Comparison of ENCODE assay signal across 1 cellular context in genomic region chr1:23980006-23980724, GRCh38.
TF ChIP-seq lines count a peak whose summit lies in the region.

Gene SRSF10 (minus strand): TSS chr1:23980327. CDS start chr1:23980255, 72 bp downstream.

TF ChIP-seq in HepG2, 621 proteins besides CTCF, POLR2A, EP300 and RAD21 (continued from another document and continues in another):
- TF ChIP-seq ZFP91 (CRISPR knock-in tag; IDR thresholded peaks at IDR 0.05; ENCODE audit: borderline replicate concordance) (peak; percentile 90), ZNF367 (CRISPR knock-in tag; IDR thresholded peaks at IDR 0.05; ENCODE audit: borderline replicate concordance) (no peak; the same call in 1 of the 2 replicates), RARA (CRISPR knock-in tag; IDR thresholded peaks at IDR 0.05) (peak; percentile 28; the same call in 1 of the 2 replicates), AHR (CRISPR knock-in tag; IDR thresholded peaks at IDR 0.05) (peak; percentile 58), GTF3A (CRISPR knock-in tag; conservative IDR thresholded peaks at IDR 0.05) (0 out of 2 replicates have a peak, but pooled peaks have one; percentile 68), SAP130 (CRISPR knock-in tag; IDR thresholded peaks at IDR 0.05; ENCODE audit: low read depth) (peak; percentile 90), NFAT5 (CRISPR knock-in tag; IDR thresholded peaks at IDR 0.05) (0 out of 2 replicates have a peak, but pooled peaks have one; percentile 9), HNRNPL (IDR thresholded peaks at IDR 0.05; ENCODE audit: low read depth, low read length) (peak; percentile 85; the same call in 1 of the 2 replicates), CAMTA2 (CRISPR knock-in tag; IDR thresholded peaks at IDR 0.05; ENCODE audit: borderline replicate concordance) (0 out of 2 replicates have a peak, but pooled peaks have one; percentile 61), BRF2 (CRISPR knock-in tag; IDR thresholded peaks at IDR 0.05) (peak; percentile 30; the same call in 1 of the 2 replicates), ZNF672 (CRISPR knock-in tag; IDR thresholded peaks at IDR 0.05) (no peak), JUND (CRISPR knock-in tag; IDR thresholded peaks at IDR 0.05) (0 out of 2 replicates have a peak, but pooled peaks have one; percentile 9), LCORL (IDR thresholded peaks at IDR 0.05) (no peak), LCORL (CRISPR knock-in tag; IDR thresholded peaks at IDR 0.05) (peak; percentile 24; the same call in 1 of the 2 replicates), SALL1 (CRISPR knock-in tag; IDR thresholded peaks at IDR 0.05) (peak; percentile 93), ZNF383 (CRISPR knock-in tag; IDR thresholded peaks at IDR 0.05; ENCODE audit: borderline replicate concordance) (0 out of 2 replicates have a peak, but pooled peaks have one; percentile 80), ZNF180 (CRISPR knock-in tag; IDR thresholded peaks at IDR 0.05; ENCODE audit: borderline replicate concordance, low read depth) (0 out of 2 replicates have a peak, but pooled peaks have one; percentile 19), ZNF496 (CRISPR knock-in tag; IDR thresholded peaks at IDR 0.05; ENCODE audit: insufficient replicate concordance) (no peak), ARHGAP35 (CRISPR knock-in tag; IDR thresholded peaks at IDR 0.05; ENCODE audit: borderline replicate concordance) (peak; percentile 92; the same call in 1 of the 2 replicates), XBP1 (CRISPR knock-in tag; IDR thresholded peaks at IDR 0.05) (no peak), ZNF75D (CRISPR knock-in tag; IDR thresholded peaks at IDR 0.05; ENCODE audit: borderline replicate concordance) (no peak), NCOA1 (CRISPR knock-in tag; IDR thresholded peaks at IDR 0.05) (peak; percentile 55; the same call in 1 of the 2 replicates), TBX2 (CRISPR knock-in tag; IDR thresholded peaks at IDR 0.05; ENCODE audit: borderline replicate concordance) (peak; percentile 79), NRL (CRISPR knock-in tag; IDR thresholded peaks at IDR 0.05; ENCODE audit: borderline replicate concordance) (peak; percentile 91), PBX3 (CRISPR knock-in tag; IDR thresholded peaks at IDR 0.05; ENCODE audit: borderline replicate concordance) (peak; percentile 72; the same call in 1 of the 2 replicates), MIER2 (CRISPR knock-in tag; IDR thresholded peaks at IDR 0.05) (no peak), GATAD1 (CRISPR knock-in tag; IDR thresholded peaks at IDR 0.05) (peak; percentile 88), ZNF841 (CRISPR knock-in tag; IDR thresholded peaks at IDR 0.05; ENCODE audit: borderline replicate concordance) (no peak), ETV6 (CRISPR knock-in tag; conservative IDR thresholded peaks at IDR 0.05) (no peak), HDAC1 (CRISPR knock-in tag; IDR thresholded peaks at IDR 0.05) (peak; percentile 76), BCLAF1 (IDR thresholded peaks at IDR 0.05) (no peak), ZNF44 (CRISPR knock-in tag; IDR thresholded peaks at IDR 0.05) (peak; percentile 25; the same call in 1 of the 2 replicates), CBX2 (IDR thresholded peaks at IDR 0.05; ENCODE audit: low read depth, low read length) (no peak), CBX2 (CRISPR knock-in tag; IDR thresholded peaks at IDR 0.05; ENCODE audit: low read depth) (0 out of 2 replicates have a peak, but pooled peaks have one; percentile 47), SRSF1 (optimal IDR thresholded peaks at IDR 0.05; ENCODE audit: low read depth, low read length) (peak; percentile 98), ZNF780A (CRISPR knock-in tag; IDR thresholded peaks at IDR 0.05) (no peak), FOXA3 (CRISPR knock-in tag; IDR thresholded peaks at IDR 0.05) (peak; percentile 20; the same call in 1 of the 2 replicates), SETDB1 (CRISPR knock-in tag; IDR thresholded peaks at IDR 0.05; ENCODE audit: borderline replicate concordance) (no peak), ZFYVE20 (CRISPR knock-in tag; IDR thresholded peaks at IDR 0.05; ENCODE audit: borderline replicate concordance, low read depth) (peak; percentile 64; the same call in 1 of the 2 replicates), ZNF713 (CRISPR knock-in tag; IDR thresholded peaks at IDR 0.05) (no peak; the same call in 1 of the 2 replicates), MYC (CRISPR knock-in tag; IDR thresholded peaks at IDR 0.05; ENCODE audit: borderline replicate concordance) (peak; percentile 85), ZNF567 (CRISPR knock-in tag; IDR thresholded peaks at IDR 0.05; ENCODE audit: borderline replicate concordance) (no peak), RBM39 (IDR thresholded peaks at IDR 0.05; ENCODE audit: low read depth, low read length, poor library complexity, severe bottlenecking) (peak; percentile 93), PPARG (CRISPR knock-in tag; conservative IDR thresholded peaks at IDR 0.05) (0 out of 2 replicates have a peak, but pooled peaks have one; percentile 9), TCF12 (IDR thresholded peaks at IDR 0.05) (no peak), TCF12 (CRISPR knock-in tag; IDR thresholded peaks at IDR 0.05) (peak; percentile 59; the same call in 1 of the 2 replicates), TBX3 (IDR thresholded peaks at IDR 0.05; ENCODE audit: borderline replicate concordance) (no peak), DZIP1 (CRISPR knock-in tag; IDR thresholded peaks at IDR 0.05) (peak; percentile 66; the same call in 1 of the 2 replicates), RNF219 (CRISPR knock-in tag; IDR thresholded peaks at IDR 0.05) (peak; percentile 37; the same call in 1 of the 2 replicates), ZSCAN9 (CRISPR knock-in tag; IDR thresholded peaks at IDR 0.05; ENCODE audit: borderline replicate concordance) (peak; percentile 61; the same call in 1 of the 2 replicates), HIVEP1 (CRISPR knock-in tag; IDR thresholded peaks at IDR 0.05) (peak; percentile 70; the same call in 1 of the 2 replicates)
